ENCODE assay signal across 8 cellular contexts in the genomic region with DNA sequence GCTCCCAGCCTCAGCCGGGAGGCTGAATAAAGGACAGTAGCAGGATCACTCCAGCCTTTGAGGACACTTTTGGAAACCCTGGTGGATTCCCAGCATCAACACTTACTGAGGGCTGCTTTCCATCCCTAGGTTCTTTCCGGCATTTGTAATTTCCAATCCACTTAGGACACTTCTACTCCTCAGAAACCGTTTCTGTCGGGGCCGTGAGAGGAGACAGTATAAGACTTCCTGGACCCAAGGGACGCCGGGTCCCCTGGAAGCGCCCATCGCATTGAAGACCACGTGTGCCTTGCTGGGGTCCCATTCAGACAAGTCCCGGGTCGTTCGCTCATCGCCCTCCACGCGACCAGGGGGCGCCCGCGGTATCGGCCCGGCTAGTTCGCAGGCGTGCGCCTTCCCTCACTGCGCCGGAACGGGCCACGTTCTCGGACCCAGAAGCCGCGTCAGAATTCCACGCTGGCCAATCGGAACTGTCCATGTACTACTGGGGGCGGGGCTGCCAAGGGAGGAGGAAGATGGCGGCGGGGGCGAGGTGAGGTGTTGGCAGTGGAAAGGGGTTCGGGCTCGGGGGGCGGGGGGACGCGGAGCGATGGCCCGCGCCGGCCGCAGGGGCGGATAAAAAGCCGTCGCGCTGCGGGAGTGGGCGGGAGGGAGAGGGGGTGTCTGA. TPM values are rescaled to one million over a fixed set of nuclear protein-coding genes. Genes with fewer than 3 reads are reported as not detected.
DNase-seq lines count a peak whose midpoint lies in the region; ATAC-seq and TF ChIP-seq lines count a peak whose summit lies in the region.

A gene (plus strand): TSS at position 479 of the 667 bp plus-strand sequence. CDS start 202 bp downstream, outside the sequence.

- peak; percentile 98 for DNase-seq in AG08395 (ENCODE audit: low spot score)
- DNase-seq in NCI-H2227 (lab: John Stamatoyannopoulos, UW; ENCODE audit: unreplicated experiment): peak; percentile 97
- DNase-seq in breast epithelium (ENCODE audit: low spot score in 2 of 2): peak; percentile 95 to 97

- no peaks in the 10 kb centered on the region for H3K9me3 ChIP-seq in breast epithelium
- H3K9me3 ChIP-seq in iPS-18c (ENCODE audit: control insufficient read depth, insufficient read depth, low read length): no peaks in the 10 kb centered on the region

- ATAC-seq in GM18907 (IDR thresholded peaks at IDR 0.05; ENCODE audit: unreplicated experiment): peak; percentile 98
- peak; percentile 97 for ATAC-seq in HG03175 (IDR thresholded peaks at IDR 0.05; ENCODE audit: unreplicated experiment)

- TF ChIP-seq POLR2A in breast epithelium (IDR thresholded peaks at IDR 0.05): no peak

- intact Hi-C loops in breast epithelium (cut with DNase I; ENCODE audit: low total_unique reads): no loop called here

- H3K36me3 ChIP-seq in breast epithelium: no peaks in the 10 kb centered on the region

- H3K4me3 ChIP-seq in breast epithelium (peak within 1 kb of the TSS; percentile 71 to 78 (median 73)), iPS-18c (ENCODE audit: insufficient read depth, low read depth, low read length) (peak within 1 kb of the TSS; percentile 71), skin epidermis (peak within 1 kb of the TSS; percentile 45 to 79 (median 70))

- H3K4me1 ChIP-seq in breast epithelium: peaks cover 0 to 6% of the 10 kb centered on the region in 2 donors

- peak; percentile 92 for TF ChIP-seq CTCF in VCaP (conservative IDR thresholded peaks at IDR 0.05)
- TF ChIP-seq CTCF in breast epithelium (IDR thresholded peaks at IDR 0.05): peak; percentile 55 to 57 (median 55)

- H3K27ac ChIP-seq in VCaP: peak within 1 kb of the TSS; percentile 54; the same call in 1 of the 2 replicates
- peak within 1 kb of the TSS; percentile 85 to 86 for H3K27ac ChIP-seq in breast epithelium
- peak within 1 kb of the TSS in 20 of 21 experiments; percentile 44 to 93 (median 84) for H3K27ac ChIP-seq in skin epidermis

- no peaks in the 10 kb centered on the region for H3K27me3 ChIP-seq in breast epithelium

RNA-seq across cellular contexts. Expression of the gene that starts here (rescaled TPM):
- total RNA-seq in breast epithelium: 10 to 100 TPM; 15.8 to 22.9 (median 20.6) TPM

Comparison
In these comparisons a context has a peak if more than half of its experiments do, and no peak if none do; other contexts are left out.
1. Peak in every context shown above with its lines: DNase-seq, ATAC-seq, H3K4me3 ChIP-seq and H3K27ac ChIP-seq.